ENCODE assay signal across 1 cellular context in genomic region chr2:85541753-85542457, GRCh38.
TF ChIP-seq lines count a peak whose summit lies in the region.

No MANE protein-coding gene starts in this region.

TF ChIP-seq in IMR-90, 13 proteins besides CTCF, POLR2A, EP300 and RAD21 (continued from another document):
- TF ChIP-seq, protein P1, sequence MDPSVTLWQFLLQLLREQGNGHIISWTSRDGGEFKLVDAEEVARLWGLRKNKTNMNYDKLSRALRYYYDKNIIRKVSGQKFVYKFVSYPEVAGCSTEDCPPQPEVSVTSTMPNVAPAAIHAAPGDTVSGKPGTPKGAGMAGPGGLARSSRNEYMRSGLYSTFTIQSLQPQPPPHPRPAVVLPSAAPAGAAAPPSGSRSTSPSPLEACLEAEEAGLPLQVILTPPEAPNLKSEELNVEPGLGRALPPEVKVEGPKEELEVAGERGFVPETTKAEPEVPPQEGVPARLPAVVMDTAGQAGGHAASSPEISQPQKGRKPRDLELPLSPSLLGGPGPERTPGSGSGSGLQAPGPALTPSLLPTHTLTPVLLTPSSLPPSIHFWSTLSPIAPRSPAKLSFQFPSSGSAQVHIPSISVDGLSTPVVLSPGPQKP (IDR thresholded peaks at IDR 0.05; ENCODE audit: borderline replicate concordance, low read depth, low read length): no peak
TF ChIP-seq in IMR-90: peak in this region for 0.
